ENCODE assay signal across 28 cellular contexts in genomic region chr13:29917573-29918091, GRCh38.
A peak's percentile ranks its signal among the peaks of the same experiment; 100 is the strongest.
DNase-seq lines count a peak whose midpoint lies in the region; ATAC-seq and TF ChIP-seq lines count a peak whose summit lies in the region.
"Had no signal": no experiment of that assay in that cellular context is flagged by ENCODE, and none has a peak within 500 bp of the region (broad histone marks: within the 10 kb centered on the region; RNA-seq: fewer than 3 reads in every experiment).

No MANE protein-coding gene starts in this region.

- H3K4ac ChIP-seq in IMR-90 (ENCODE audit: low read depth, low read length), result no peak overlapping the region

- intact Hi-C loops in IMR-90 (cut with micrococcal nuclease) (no loop called here), dorsolateral prefrontal cortex (cut with DNase I) (no loop called here)

- in situ Hi-C loops in IMR-90 (cut with MboI; ENCODE audit: low sequenced_read_pairs), result loop anchor here (10.0 kb wide), 1 partner anchor 57 kb away; no protein-coding TSS in a partner anchor

- H3K27ac ChIP-seq in IMR-90 (ENCODE audit: insufficient read depth, low read length), result no peak overlapping the region
- peak overlapping the region; percentile 76; the same call in 1 of the 2 replicates for H3K27ac ChIP-seq in VCaP
- no peak overlapping the region for H3K27ac ChIP-seq in dorsolateral prefrontal cortex
- H3K27ac ChIP-seq in RWPE1, result no peak overlapping the region
- H3K27ac ChIP-seq: BLaER1 treated with 17β-estradiol and CSF1 and Interleukin-3, amounts not matched to agents 10 nM and 100 nM; cardiac muscle cell; foreskin keratinocyte; heart left ventricle had no signal

- no peaks in the 10 kb centered on the region for H4K20me1 ChIP-seq in IMR-90 (ENCODE audit: insufficient read depth, low read length)
- H4K20me1 ChIP-seq: BLaER1 treated with 17β-estradiol and CSF1 and Interleukin-3, amounts not matched to agents 10 nM and 100 nM had no signal

- H2BK20ac ChIP-seq in IMR-90 (ENCODE audit: low read depth, low read length), result no peak overlapping the region

- H3K18ac ChIP-seq in IMR-90 (ENCODE audit: low read depth, low read length), result no peak overlapping the region

- WGBS in IMR-90 (ENCODE audit: extremely low coverage in 2 of 2, insufficient read length in 1 of 2), 2 experiments, result no CpG with 5 or more reads among the region's 3 CpGs

- dilution Hi-C loops in IMR-90 (cut with HindIII; ENCODE audit: low sequenced_read_pairs, unreplicated experiment), result no loop called here

- H3K4me1 ChIP-seq in IMR-90 (ENCODE audit: control insufficient read depth, insufficient read depth, low read length), result peaks cover 6% of the 10 kb centered on the region

- H3K23ac ChIP-seq in IMR-90 (ENCODE audit: low read depth, low read length), result no peak overlapping the region

- H3K4me3 ChIP-seq in IMR-90 (ENCODE audit: insufficient read depth, low read depth, low read length) (no peak overlapping the region), dorsolateral prefrontal cortex (no peak overlapping the region)
- H3K4me3 ChIP-seq: BLaER1 treated with 17β-estradiol and CSF1 and Interleukin-3, amounts not matched to agents 10 nM and 100 nM; cardiac muscle cell; heart left ventricle had no signal

- TF ChIP-seq CTCF in IMR-90 (conservative IDR thresholded peaks at IDR 0.05; ENCODE audit: low read depth, low read length) (no peak), VCaP (conservative IDR thresholded peaks at IDR 0.05) (no peak), dorsolateral prefrontal cortex (IDR thresholded peaks at IDR 0.05 in 54 of 56, conservative IDR thresholded peaks at IDR 0.05 in 2 of 56; ENCODE audit: low read depth in 1 of 56, partially characterized antibody in 56 of 56) (no peak), RWPE1 (conservative IDR thresholded peaks at IDR 0.05; ENCODE audit: low read depth) (no peak)

- H3K9me3 ChIP-seq in IMR-90 (ENCODE audit: control insufficient read depth, insufficient read depth, low read length), result no peaks in the 10 kb centered on the region
- H3K9me3 ChIP-seq: Caco-2, heart left ventricle had no signal

- no peak for TF ChIP-seq POLR2A in IMR-90 (IDR thresholded peaks at IDR 0.05; ENCODE audit: low read depth, low read length)

- H2BK120ac ChIP-seq in IMR-90 (ENCODE audit: low read depth, low read length), result no peak overlapping the region

- H2AFZ ChIP-seq in IMR-90 (replicated peaks; ENCODE audit: low read length, poor library complexity), result no peak overlapping the region

- H3K27me3 ChIP-seq in IMR-90 (ENCODE audit: control insufficient read depth, insufficient read depth, low read length) (no peaks in the 10 kb centered on the region), dorsolateral prefrontal cortex (no peaks in the 10 kb centered on the region)
- H3K27me3 ChIP-seq: BLaER1 treated with 17β-estradiol and CSF1 and Interleukin-3, amounts not matched to agents 10 nM and 100 nM; cardiac muscle cell; foreskin keratinocyte; heart left ventricle had no signal

- peak; percentile 21 for DNase-seq in ELR (ENCODE audit: low read depth)
- DNase-seq in IMR-90, result peak; percentile 48
- DNase-seq in kidney tubule cell (ENCODE audit: low spot score), result peak; percentile 47
- no peak for DNase-seq in dorsolateral prefrontal cortex
- DNase-seq in RWPE1 (ENCODE audit: low spot score), result no peak
- no peak for DNase-seq in T-helper 1 cell
- DNase-seq: activated CD4-positive, alpha-beta T cell treated with anti-CD3 and anti-CD28 coated beads for 4 hours; activated CD8-positive, alpha-beta memory T cell treated with anti-CD3 and anti-CD28 coated beads for 24 hours; activated effector memory CD4-positive, alpha-beta T cell treated with Interleukin-2 at 50 U/mL for 16 hours; activated T-cell treated with anti-CD3 and anti-CD28 coated beads for 4 hours; anterior cingulate cortex; Caco-2; cortex of kidney; foreskin keratinocyte; heart left ventricle; naive thymus-derived CD4-positive, alpha-beta T cell; NCI-H1048; NCI-H1694 treated with DMSO at 0.1 percent for 48 hours; NCI-H524; small intestine; stimulated activated naive B cell treated with anti-CD40 and anti-IgM and Interleukin-4, amounts not matched to agents 10 μg/mL and 1 μg/mL and 100 μg/mL, for 72 hours; substantia nigra; trophoblast cell had no signal

- no peak overlapping the region for H3K56ac ChIP-seq in IMR-90 (ENCODE audit: extremely low read depth, insufficient read depth, low read length)

- no peak overlapping the region for H2BK5ac ChIP-seq in IMR-90 (ENCODE audit: low read depth, low read length, poor library complexity, severe bottlenecking)

- no peaks in the 10 kb centered on the region for H3K79me1 ChIP-seq in IMR-90 (ENCODE audit: low read depth in 1 of 2, low read length in 2 of 2)

- no TSS peak for BruUV-seq in IMR-90 (replicated peaks; lab: Mats Ljungman, UMichigan)

- H4K8ac ChIP-seq in IMR-90 (ENCODE audit: low read depth in 2 of 2, low read length in 2 of 2), result no peak overlapping the region

- no peak overlapping the region for H2BK15ac ChIP-seq in IMR-90 (ENCODE audit: low read depth, low read length)

- H4K5ac ChIP-seq in IMR-90 (ENCODE audit: low read depth, low read length), result no peak overlapping the region

- H3K14ac ChIP-seq in IMR-90 (replicated peaks; ENCODE audit: low read depth, low read length), result no peak overlapping the region

- peaks cover 6% of the 10 kb centered on the region; the same call in 1 of the 2 replicates for H3K9me1 ChIP-seq in IMR-90 (ENCODE audit: insufficient read depth, low read length)

- no peak overlapping the region for H2AK5ac ChIP-seq in IMR-90 (ENCODE audit: low read depth, low read length)

- no peak overlapping the region for H3K9ac ChIP-seq in IMR-90 (ENCODE audit: low read depth, low read length)
- H3K9ac ChIP-seq: BLaER1 treated with 17β-estradiol and CSF1 and Interleukin-3, amounts not matched to agents 10 nM and 100 nM had no signal

- POLR2A ChIA-PET in IMR-90 (lab: Charles Lee; ENCODE audit: unreplicated experiment) (no interaction called here), RWPE1 (lab: Yijun Ruan, JAX; ENCODE audit: low non-redundant PET) (no interaction called here)

- CTCF ChIA-PET in IMR-90 (lab: Yijun Ruan, JAX) (interaction anchor here (0.8 kb wide), 1 partner anchor 19 kb away, joined by 3 read pairs; no protein-coding TSS in a partner anchor), RWPE1 (lab: Yijun Ruan, JAX) (no interaction called here)

- no peaks in the 10 kb centered on the region for H3K36me3 ChIP-seq in IMR-90 (ENCODE audit: control insufficient read depth, insufficient read depth, low read length)
- H3K36me3 ChIP-seq: BLaER1 treated with 17β-estradiol and CSF1 and Interleukin-3, amounts not matched to agents 10 nM and 100 nM; cardiac muscle cell; heart left ventricle had no signal

- no peak for TF ChIP-seq RAD21 in IMR-90 (IDR thresholded peaks at IDR 0.05; ENCODE audit: low read length)

- no peak overlapping the region for H2AK9ac ChIP-seq in IMR-90 (replicated peaks; ENCODE audit: low read depth, low read length, poor library complexity)

- no peak for ATAC-seq in IMR-90 (ENCODE audit: low read depth)
- ATAC-seq: activated naive CD4-positive, alpha-beta T cell treated with anti-CD3 and anti-CD28 coated beads, Interleukin-2, amount 50 U/mL, for 72 hours; foreskin keratinocyte; heart left ventricle; naive thymus-derived CD4-positive, alpha-beta T cell; Right ventricle myocardium inferior; stimulated activated naive B cell treated with anti-CD40 and anti-IgM and Interleukin-4, amounts not matched to agents 10 μg/mL and 1 μg/mL and 100 μg/mL, for 72 hours had no signal

- H3K4me2 ChIP-seq in IMR-90 (ENCODE audit: low read depth, low read length), result no peak overlapping the region
- H3K4me2 ChIP-seq: BLaER1 treated with 17β-estradiol and CSF1 and Interleukin-3, amounts not matched to agents 10 nM and 100 nM had no signal

- H4K91ac ChIP-seq in IMR-90 (ENCODE audit: insufficient read depth, low read depth, low read length), result no peak overlapping the region

TF ChIP-seq in IMR-90, 13 proteins besides CTCF, POLR2A, EP300 and RAD21:
- no peak for TF ChIP-seq SMC3 (IDR thresholded peaks at IDR 0.05; ENCODE audit: low read depth, low read length)
- TF ChIP-seq NFE2L2 (IDR thresholded peaks at IDR 0.05; ENCODE audit: low read depth, low read length), result no peak
- TF ChIP-seq CEBPB (IDR thresholded peaks at IDR 0.05; ENCODE audit: low read depth, low read length), result no peak
- TF ChIP-seq FOS (IDR thresholded peaks at IDR 0.05; ENCODE audit: low read depth, low read length), result no peak
- TF ChIP-seq MAFK (IDR thresholded peaks at IDR 0.05; ENCODE audit: low read depth, low read length), result no peak
- TF ChIP-seq RCOR1 (IDR thresholded peaks at IDR 0.05; ENCODE audit: insufficient replicate concordance, low read length), result no peak
- TF ChIP-seq CHD1 (IDR thresholded peaks at IDR 0.05; ENCODE audit: low read depth, low read length), result no peak
- no peak for TF ChIP-seq BHLHE40 (IDR thresholded peaks at IDR 0.05; ENCODE audit: low read depth, low read length)

Comparison
In these comparisons a context has a peak if more than half of its experiments do, and no peak if none do; other contexts are left out.
1. DNase-seq: peak in ELR (single experiment), IMR-90 (single experiment) and kidney tubule cell (single experiment); none in dorsolateral prefrontal cortex (0 of 10), RWPE1 (single experiment) and T-helper 1 cell (0 of 5).